Comparison of ENCODE assay signal across 10 cellular contexts in the genomic region with DNA sequence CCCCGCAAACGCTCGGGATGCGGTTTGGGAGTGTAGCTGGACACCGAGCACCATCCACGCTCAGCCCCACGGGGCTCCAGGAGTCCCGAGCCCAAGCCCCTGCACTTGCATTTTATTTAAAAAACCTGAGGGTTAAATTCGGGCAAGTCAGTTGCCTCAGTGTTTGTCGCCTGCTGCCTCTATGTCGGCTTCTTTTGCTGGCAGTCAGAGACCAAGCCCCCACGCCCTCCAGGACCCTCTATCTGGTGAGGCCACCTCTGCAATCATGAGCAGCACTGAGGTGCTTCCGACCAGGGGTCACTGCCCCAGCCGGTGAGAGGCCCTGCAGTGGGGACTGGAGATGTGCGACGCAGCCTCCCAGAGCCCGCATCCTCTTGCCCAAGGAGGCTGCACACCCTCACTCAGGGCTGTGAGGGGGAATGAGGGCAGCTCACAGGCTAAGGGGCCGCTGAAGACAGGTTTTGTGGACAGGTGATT. TPM values are rescaled to one million over a fixed set of nuclear protein-coding genes. Genes with fewer than 3 reads are reported as not detected.
DNase-seq lines count a peak whose midpoint lies in the region; ATAC-seq and TF ChIP-seq lines count a peak whose summit lies in the region.
"Had no signal": no experiment of that assay in that cellular context is flagged by ENCODE, and none has a peak within 500 bp of the region (broad histone marks: within the 10 kb centered on the region; RNA-seq: fewer than 3 reads in every experiment).

No MANE protein-coding gene starts in this region.

- no peak for TF ChIP-seq EP300 in suprapubic skin (IDR thresholded peaks at IDR 0.05)

- H3K36me3 Mint-ChIP-seq in activated T-cell treated with anti-CD3 and anti-CD28 coated beads, Interleukin-2, amount 50 U/mL, for 24 hours (ENCODE audit: low read depth) = no peaks in the 10 kb centered on the region

- no peaks in the 10 kb centered on the region for H3K79me1 ChIP-seq in mesenchymal stem cell (replicated peaks; ENCODE audit: low read length, poor library complexity, severe bottlenecking)

- H3K23ac ChIP-seq in mesenchymal stem cell (ENCODE audit: low read length in 2 of 2) = no peak overlapping the region

- no peaks in the 10 kb centered on the region for H3K9me3 Mint-ChIP-seq in activated T-cell treated with anti-CD3 and anti-CD28 coated beads, Interleukin-2, amount 50 U/mL, for 24 hours

- no peak overlapping the region for H3K9ac ChIP-seq in mesenchymal stem cell (ENCODE audit: low read length)

- H2AFZ ChIP-seq in mesenchymal stem cell (ENCODE audit: low read depth, low read length) = no peak overlapping the region

- H4K91ac ChIP-seq in mesenchymal stem cell (ENCODE audit: low read length) = no peak overlapping the region

- H3K4me1 ChIP-seq in ascending aorta (peaks cover 3 to 25% of the 10 kb centered on the region in 2 donors), mesenchymal stem cell (ENCODE audit: control insufficient read depth, insufficient read depth, low read depth, low read length) (peaks cover 18% of the 10 kb centered on the region), suprapubic skin (peaks cover 57% of the 10 kb centered on the region)

- TF ChIP-seq CTCF in ascending aorta (IDR thresholded peaks at IDR 0.05) (no peak), suprapubic skin (IDR thresholded peaks at IDR 0.05) (no peak)

- H3K36me3 ChIP-seq in ascending aorta (no peaks in the 10 kb centered on the region), mesenchymal stem cell (ENCODE audit: control insufficient read depth in 1 of 2, insufficient read depth in 2 of 2, low read depth in 1 of 2, low read length in 2 of 2) (no peaks in the 10 kb centered on the region), suprapubic skin (no peaks in the 10 kb centered on the region)
- H3K36me3 ChIP-seq: MG63, ovary had no signal

- no peak overlapping the region for H2BK120ac ChIP-seq in mesenchymal stem cell (ENCODE audit: low read depth, low read length)

- H3K4me2 ChIP-seq in mesenchymal stem cell (ENCODE audit: low read length, poor library complexity, severe bottlenecking) = peak overlapping the region; percentile 77

- H3K27me3 ChIP-seq in ascending aorta = no peaks in the 10 kb centered on the region
- peaks cover 28 to 63% of the 10 kb centered on the region in 2 experiments for H3K27me3 ChIP-seq in mesenchymal stem cell (ENCODE audit: control insufficient read depth in 1 of 2, insufficient read depth in 1 of 2, low read length in 2 of 2)
- H3K27me3 ChIP-seq in suprapubic skin = no peaks in the 10 kb centered on the region
- H3K27me3 ChIP-seq: MG63, ovary had no signal

- DNase-seq in activated T-cell treated with anti-CD3 and anti-CD28 coated beads, Interleukin-2, amount 50 U/mL, for 24 hours = no peak
- DNase-seq in activated T-cell treated with anti-CD3 and anti-CD28 coated beads, Interleukin-2, amount 50 U/mL, for 48 hours = no peak
- DNase-seq in ascending aorta (ENCODE audit: low spot score in 2 of 2) (no peak), mesenchymal stem cell (no peak), suprapubic skin (ENCODE audit: low spot score in 2 of 2) (peak in 1 of 2 donors; percentile 74), DMS79 (lab: John Stamatoyannopoulos, UW) (no peak), NK-92 (lab: John Stamatoyannopoulos, UW; ENCODE audit: unreplicated experiment) (no peak)
- DNase-seq: MG63 had no signal

- H3K4me3 ChIP-seq in ascending aorta (peak overlapping the region; percentile 51 to 56), mesenchymal stem cell (ENCODE audit: insufficient read depth in 1 of 2, low read depth in 1 of 2, low read length in 2 of 2) (no peak overlapping the region), suprapubic skin (peak overlapping the region; percentile 50)
- H3K4me3 ChIP-seq: MG63 had no signal

- WGBS in mesenchymal stem cell = 20% methylated on average over 18 of the region's 18 CpGs
- 64% methylated on average over 13 of the region's 18 CpGs for WGBS in suprapubic skin

- no peak overlapping the region for H4K8ac ChIP-seq in mesenchymal stem cell (ENCODE audit: low read length)

- no peak for TF ChIP-seq POLR2A in suprapubic skin (IDR thresholded peaks at IDR 0.05)

- peak overlapping the region in 1 of 2 experiments; percentile 48 for H3K14ac ChIP-seq in mesenchymal stem cell (ENCODE audit: low read length in 2 of 2)

- H3K4me1 Mint-ChIP-seq in activated T-cell treated with anti-CD3 and anti-CD28 coated beads, Interleukin-2, amount 50 U/mL, for 24 hours (ENCODE audit: low read depth) = peaks cover 18% of the 10 kb centered on the region

- peaks cover 66% of the 10 kb centered on the region for H3K27me3 Mint-ChIP-seq in activated T-cell treated with anti-CD3 and anti-CD28 coated beads, Interleukin-2, amount 50 U/mL, for 24 hours

- H3K9me3 ChIP-seq in ascending aorta (no peaks in the 10 kb centered on the region), mesenchymal stem cell (ENCODE audit: control insufficient read depth, low read length) (no peaks in the 10 kb centered on the region), suprapubic skin (no peaks in the 10 kb centered on the region)
- H3K9me3 ChIP-seq: MG63, ovary had no signal

- intact Hi-C loops in ascending aorta (cut with DNase I) = loop anchor here (2.0 to 10.0 kb wide), 2 partner anchors 13 to 225 kb away; a partner anchor contains a TSS

- H2BK5ac ChIP-seq in mesenchymal stem cell (ENCODE audit: low read depth, low read length, poor library complexity, severe bottlenecking) = no peak overlapping the region

- H2BK12ac ChIP-seq in mesenchymal stem cell (ENCODE audit: low read length in 2 of 2) = no peak overlapping the region

- no peak overlapping the region for H3K18ac ChIP-seq in mesenchymal stem cell (ENCODE audit: low read depth in 1 of 2, low read length in 2 of 2)

- no peak overlapping the region for H2BK15ac ChIP-seq in mesenchymal stem cell (ENCODE audit: low read depth, poor library complexity, severe bottlenecking)

- H3K27ac Mint-ChIP-seq in activated T-cell treated with anti-CD3 and anti-CD28 coated beads, Interleukin-2, amount 50 U/mL, for 24 hours = no peak overlapping the region

- H3K27ac ChIP-seq in ascending aorta (no peak overlapping the region), mesenchymal stem cell (ENCODE audit: low read length, poor library complexity, severe bottlenecking) (no peak overlapping the region), suprapubic skin (peak overlapping the region; percentile 35)
- H3K27ac ChIP-seq: ovary had no signal

- peak overlapping the region; percentile 39 for H3K4me3 Mint-ChIP-seq in activated T-cell treated with anti-CD3 and anti-CD28 coated beads, Interleukin-2, amount 50 U/mL, for 24 hours

- no peak overlapping the region for H3K4ac ChIP-seq in mesenchymal stem cell (ENCODE audit: low read depth in 1 of 2, low read length in 2 of 2)

- H2AK5ac ChIP-seq in mesenchymal stem cell (ENCODE audit: low read length, severe bottlenecking) = no peak overlapping the region

- no peak for ATAC-seq in GM21528 (IDR thresholded peaks at IDR 0.05; ENCODE audit: low FRiP score, unreplicated experiment)

RNA-seq across cellular contexts. Expression of a gene that starts 13.3 kb away (rescaled TPM):
- total RNA-seq in ascending aorta = 1.7 TPM
- polyA plus RNA-seq in mesenchymal stem cell (2013, experiment 1 of 2) = 1.4 TPM
- polyA plus RNA-seq in mesenchymal stem cell (2013, experiment 2 of 2) = 1.2 TPM
- 100 to 1,000 TPM; 123 to 247 (median 164) TPM for total RNA-seq in suprapubic skin

Comparison
In these comparisons a context has a peak if more than half of its experiments do, and no peak if none do; other contexts are left out.
1. H3K4me3 ChIP-seq: peak in ascending aorta (2 of 2) and suprapubic skin (single experiment); none in mesenchymal stem cell (0 of 2).
2. RNA of a gene that starts 13.3 kb away (total RNA-seq): 123 to 247 TPM in suprapubic skin; 1.7 TPM in ascending aorta (single experiment); every median in the first group is over 10 times any median in the second.